Comparison of ENCODE assay signal across 10 cellular contexts in genomic region chr17:28513476-28513875, GRCh38. TPM values are rescaled to one million over a fixed set of nuclear protein-coding genes. Genes with fewer than 3 reads are reported as not detected.
"Had no signal": no experiment of that assay in that cellular context is flagged by ENCODE, and none has a peak within 500 bp of the region (broad histone marks: within the 10 kb centered on the region; RNA-seq: fewer than 3 reads in every experiment).

No MANE protein-coding gene starts in this region.

- DNase-seq: GM23248, GOT3, H7, IMR-90, KG1 had no signal

- ATAC-seq: HCT116, K562 had no signal

- H3K9me3 ChIP-seq: HAP-1 had no signal

- H3K36me3 ChIP-seq: HAP-1 had no signal

- H3K27ac ChIP-seq: GM23248 had no signal

- H3K9ac ChIP-seq: GM23248 had no signal

- H2AFZ ChIP-seq: GM23248 had no signal

- H3K4me3 ChIP-seq: GM23248, HAP-1, K562 had no signal

- H3K4me1 ChIP-seq: HAP-1 had no signal

RNA-seq across cellular contexts. Expression of gene FOXN1, which starts 7.3 kb away (rescaled TPM):
- total RNA-seq: GM23248, H4, H7, HT-29, IMR-90, K562 had no signal

RNA-seq across cellular contexts. Expression of gene SLC13A2, which starts 40.0 kb away (rescaled TPM):
- total RNA-seq: GM23248, H4, H7, HT-29, IMR-90 had no signal
